In the genomic region with DNA sequence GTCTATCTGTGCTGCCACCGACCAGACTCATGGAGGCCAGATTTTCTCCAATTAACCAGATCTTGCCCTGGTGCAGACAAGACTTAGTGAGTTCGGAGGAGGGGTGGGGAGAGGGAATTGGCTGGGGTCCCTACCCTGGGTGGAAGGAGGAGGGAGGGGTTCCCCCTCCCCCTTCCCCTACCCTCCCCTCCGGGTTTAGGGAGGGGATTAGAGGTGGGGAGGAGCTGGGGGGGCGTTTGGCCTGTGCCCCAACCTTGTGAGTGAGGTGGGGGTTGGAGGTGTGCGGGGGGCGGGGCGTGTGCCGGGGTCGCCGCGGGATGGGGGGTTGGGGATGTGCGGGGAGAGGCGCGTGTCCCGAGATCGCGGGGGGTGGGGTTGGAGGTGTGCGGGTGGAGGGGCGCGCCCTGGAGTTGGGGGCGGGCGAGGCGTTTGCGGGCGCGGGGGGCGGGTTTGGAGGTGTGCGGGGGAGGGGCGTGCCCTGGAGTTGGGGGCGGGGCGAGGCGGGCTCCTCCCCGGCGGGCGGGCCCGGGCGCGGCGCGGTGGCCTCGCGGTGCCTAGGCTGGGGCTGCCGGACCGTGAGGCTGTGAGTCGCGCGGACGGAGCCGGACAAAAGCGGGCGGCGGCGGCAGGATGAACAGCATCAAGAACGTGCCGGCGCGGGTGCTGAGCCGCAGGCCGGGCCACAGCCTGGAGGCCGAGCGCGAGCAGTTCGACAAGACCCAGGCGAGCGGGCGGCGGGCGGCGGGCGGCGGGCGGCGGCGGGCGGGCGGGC, we compare ENCODE assay signal across 8 cellular contexts. TPM values are rescaled to one million over a fixed set of nuclear protein-coding genes. Genes with fewer than 3 reads are reported as not detected.
DNase-seq lines count a peak whose midpoint lies in the region; ATAC-seq and TF ChIP-seq lines count a peak whose summit lies in the region.

A gene with protein sequence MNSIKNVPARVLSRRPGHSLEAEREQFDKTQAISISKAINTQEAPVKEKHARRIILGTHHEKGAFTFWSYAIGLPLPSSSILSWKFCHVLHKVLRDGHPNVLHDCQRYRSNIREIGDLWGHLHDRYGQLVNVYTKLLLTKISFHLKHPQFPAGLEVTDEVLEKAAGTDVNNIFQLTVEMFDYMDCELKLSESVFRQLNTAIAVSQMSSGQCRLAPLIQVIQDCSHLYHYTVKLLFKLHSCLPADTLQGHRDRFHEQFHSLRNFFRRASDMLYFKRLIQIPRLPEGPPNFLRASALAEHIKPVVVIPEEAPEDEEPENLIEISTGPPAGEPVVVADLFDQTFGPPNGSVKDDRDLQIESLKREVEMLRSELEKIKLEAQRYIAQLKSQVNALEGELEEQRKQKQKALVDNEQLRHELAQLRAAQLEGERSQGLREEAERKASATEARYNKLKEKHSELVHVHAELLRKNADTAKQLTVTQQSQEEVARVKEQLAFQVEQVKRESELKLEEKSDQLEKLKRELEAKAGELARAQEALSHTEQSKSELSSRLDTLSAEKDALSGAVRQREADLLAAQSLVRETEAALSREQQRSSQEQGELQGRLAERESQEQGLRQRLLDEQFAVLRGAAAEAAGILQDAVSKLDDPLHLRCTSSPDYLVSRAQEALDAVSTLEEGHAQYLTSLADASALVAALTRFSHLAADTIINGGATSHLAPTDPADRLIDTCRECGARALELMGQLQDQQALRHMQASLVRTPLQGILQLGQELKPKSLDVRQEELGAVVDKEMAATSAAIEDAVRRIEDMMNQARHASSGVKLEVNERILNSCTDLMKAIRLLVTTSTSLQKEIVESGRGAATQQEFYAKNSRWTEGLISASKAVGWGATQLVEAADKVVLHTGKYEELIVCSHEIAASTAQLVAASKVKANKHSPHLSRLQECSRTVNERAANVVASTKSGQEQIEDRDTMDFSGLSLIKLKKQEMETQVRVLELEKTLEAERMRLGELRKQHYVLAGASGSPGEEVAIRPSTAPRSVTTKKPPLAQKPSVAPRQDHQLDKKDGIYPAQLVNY (plus strand): TSS at position 537 of the 772 bp plus-strand sequence. CDS start 94 bp downstream, at position 631.

- in situ Hi-C loops in astrocyte of the spinal cord (cut with HindIII; ENCODE audit: low sequenced_read_pairs) (no loop called here), KBM-7 (cut with MboI; ENCODE audit: low pct_unique_long_range_greater_than_20kb, low sequenced_read_pairs) (no loop called here)

- no peaks in the 10 kb centered on the region for H3K27me3 Mint-ChIP-seq in Caco-2 (ENCODE audit: insufficient read depth, unreplicated experiment)
- H3K27me3 Mint-ChIP-seq in HFFc6 (ENCODE audit: insufficient read depth): no peaks in the 10 kb centered on the region; the same call in 1 of the 2 replicates

- no peaks in the 10 kb centered on the region for H3K36me3 ChIP-seq in Caco-2 (ENCODE audit: control insufficient read depth, insufficient read depth, low read length)
- no peaks in the 10 kb centered on the region for H3K36me3 ChIP-seq in iPS-15b (ENCODE audit: control insufficient read depth, insufficient read depth, low read length)
- no peaks in the 10 kb centered on the region for H3K36me3 ChIP-seq in skeletal muscle tissue (ENCODE audit: control insufficient read depth in 3 of 3, insufficient read depth in 3 of 3, low read length in 3 of 3)

- BruUV-seq in Caco-2 (replicated peaks; lab: Mats Ljungman, UMichigan): no TSS peak

- H3K27ac Mint-ChIP-seq in Caco-2 (ENCODE audit: unreplicated experiment) (peak within 1 kb of the TSS; percentile 94), HFFc6 (peak within 1 kb of the TSS; percentile 82)

- TF ChIP-seq CTCF in Caco-2 (IDR thresholded peaks at IDR 0.05; ENCODE audit: insufficient read depth in 1 of 2, low read depth in 1 of 2, low read length in 1 of 2, severe bottlenecking in 1 of 2, unreplicated experiment in 1 of 2): no peak
- TF ChIP-seq CTCF in HFFc6 (IDR thresholded peaks at IDR 0.05): no peak
- no peak for TF ChIP-seq CTCF in astrocyte of the spinal cord (IDR thresholded peaks at IDR 0.05; ENCODE audit: low read depth, low read length)

- H3K36me3 Mint-ChIP-seq in Caco-2 (ENCODE audit: insufficient read depth, unreplicated experiment) (peaks cover 12% of the 10 kb centered on the region), HFFc6 (ENCODE audit: low read depth) (no peaks in the 10 kb centered on the region)

- no peak for ATAC-seq in GM19397 (IDR thresholded peaks at IDR 0.05; ENCODE audit: unreplicated experiment)

- no peaks in the 10 kb centered on the region for H3K9me3 ChIP-seq in Caco-2
- H3K9me3 ChIP-seq in iPS-15b (ENCODE audit: control insufficient read depth, insufficient read depth, low read length): no peaks in the 10 kb centered on the region
- H3K9me3 ChIP-seq in skeletal muscle tissue (ENCODE audit: control insufficient read depth in 3 of 3, low read length in 3 of 3): no peaks in the 10 kb centered on the region

- H3K9me3 Mint-ChIP-seq in Caco-2 (ENCODE audit: unreplicated experiment) (no peaks in the 10 kb centered on the region), HFFc6 (0 out of 2 replicates have a peak, but pooled peaks cover under 1% of the 10 kb centered on the region)

- POLR2A ChIA-PET in Caco-2 (lab: Charles Lee): interaction anchor here (0.9 kb wide), 1 partner anchor 131 kb away, joined by 3 read pairs; the partner anchor contains the start of gene ABCB9

- peaks cover 40% of the 10 kb centered on the region for H3K4me1 Mint-ChIP-seq in Caco-2 (ENCODE audit: low read depth, unreplicated experiment)
- H3K4me1 Mint-ChIP-seq in HFFc6 (ENCODE audit: low read depth): peaks cover 38% of the 10 kb centered on the region

- H3K27me3 ChIP-seq in Caco-2 (replicated peaks; ENCODE audit: control insufficient read depth, insufficient read depth, low read length) (no peaks in the 10 kb centered on the region), iPS-15b (ENCODE audit: control insufficient read depth, insufficient read depth, low read length) (peaks cover 19% of the 10 kb centered on the region), skeletal muscle tissue (ENCODE audit: control insufficient read depth in 3 of 3, insufficient read depth in 3 of 3, low read length in 3 of 3) (no peaks in the 10 kb centered on the region)

- peak within 1 kb of the TSS; percentile 72 for H3K4me3 ChIP-seq in Caco-2 (ENCODE audit: low read depth, low read length)
- peak within 1 kb of the TSS; percentile 62 for H3K4me3 ChIP-seq in astrocyte of the spinal cord (ENCODE audit: low read depth, low read length)
- peak within 1 kb of the TSS; percentile 80 for H3K4me3 ChIP-seq in iPS-15b (ENCODE audit: low read depth, low read length)
- peak within 1 kb of the TSS; percentile 69 to 76 (median 72) for H3K4me3 ChIP-seq in skeletal muscle tissue (ENCODE audit: low read length in 3 of 3)

- H3K9ac ChIP-seq in iPS-15b (ENCODE audit: low read depth, low read length) (peak within 1 kb of the TSS; percentile 54), skeletal muscle tissue (ENCODE audit: low read depth in 1 of 3, low read length in 3 of 3) (peak within 1 kb of the TSS; percentile 64 to 73 (median 65))

- H3K4me3 Mint-ChIP-seq in Caco-2 (ENCODE audit: unreplicated experiment): peak within 1 kb of the TSS; percentile 94
- peak within 1 kb of the TSS; percentile 93 for H3K4me3 Mint-ChIP-seq in HFFc6

- DNase-seq in Caco-2: peak; percentile 34 to 60
- DNase-seq in HFFc6: no peak
- DNase-seq in T-helper 2 cell: peak; percentile 32 to 51 (median 39)
- peak; percentile 48 for DNase-seq in astrocyte of the spinal cord (ENCODE audit: low read depth, low spot score)
- no peak for DNase-seq in KBM-7

- H3K27ac ChIP-seq in skeletal muscle tissue (ENCODE audit: low read depth, low read length): no peak within 1 kb of the TSS

- peaks cover 29% of the 10 kb centered on the region for H3K4me1 ChIP-seq in Caco-2
- H3K4me1 ChIP-seq in iPS-15b (ENCODE audit: control insufficient read depth, insufficient read depth, low read length): peaks cover 8% of the 10 kb centered on the region
- H3K4me1 ChIP-seq in skeletal muscle tissue (ENCODE audit: control insufficient read depth in 3 of 3, insufficient read depth in 3 of 3, low read length in 3 of 3): peaks cover 6 to 13% (median 6%) of the 10 kb centered on the region in 3 donors

- intact Hi-C loops in Caco-2 (cut with micrococcal nuclease; ENCODE audit: unreplicated experiment): loop anchor here (2.0 to 10.0 kb wide), 2 partner anchors 42 to 60 kb away; partner anchors contain the start of gene CCDC62

- CTCF ChIA-PET in Caco-2 (lab: Charles Lee): interaction anchor here (0.6 to 1.5 kb wide), 3 partner anchors 9 to 54 kb away, joined by 4 to 12 read pairs (median 5); no protein-coding TSS in a partner anchor

RNA-seq across cellular contexts. Expression of the gene that starts here (rescaled TPM):
- total RNA-seq in Caco-2 (2022): 13.8 and 15.4 TPM in 2 replicates
- total RNA-seq in HFFc6 (2021; fragmentation: NEBNext Ultra II Directional; extraction: Animal tissue kit (Norgen Biotek cat#: 25700)): 1 to 10 TPM; 6.7 to 9.8 (median 8.4) TPM
- total RNA-seq in skeletal muscle tissue: 6.3 TPM

Comparison
In these comparisons a context has a peak if more than half of its experiments do, and no peak if none do; other contexts are left out.
1. DNase-seq: peak in Caco-2 (2 of 2), T-helper 2 cell (5 of 5) and astrocyte of the spinal cord (single experiment); none in HFFc6 (single experiment) and KBM-7 (single experiment).
2. Peak in every context shown above with its lines, with median percentiles within 50 percentile points of each other: H3K4me3 ChIP-seq.